Comparison of ENCODE assay signal across 21 cellular contexts in genomic region chr16:84895016-84895415, GRCh38.
"Had no signal": no experiment of that assay in that cellular context is flagged by ENCODE, and none has a peak within 500 bp of the region (broad histone marks: within the 10 kb centered on the region; RNA-seq: fewer than 3 reads in every experiment).

No MANE protein-coding gene starts in this region.

- H3K9me3 ChIP-seq: MG63, SK-N-SH had no signal

- H3K27ac Mint-ChIP-seq: IgD-negative memory B cell had no signal

- H3K9ac ChIP-seq: SK-N-SH had no signal

- H3K36me3 ChIP-seq: MG63 had no signal

- H3K27me3 ChIP-seq: MG63 had no signal

- H3K4me3 ChIP-seq: MG63 had no signal

- DNase-seq: Karpas-422, KG1, MG63, NCI-H1092, NCI-H1436, NCI-H187, NCI-H2029, NCI-H2081 treated with DMSO at 0.1 percent for 48 hours, NCI-H2171, NCI-H226, NCI-H446, NCI-H510A, NCI-H524 treated with DMSO at 0.1 percent for 48 hours, NCI-H69, NCI-H774, RPMI8226, SHP77, SK-N-SH, SW 1271 had no signal

- FAIRE-seq: RCC 7860 had no signal

- H3K4me1 Mint-ChIP-seq: IgD-negative memory B cell had no signal

- H3K4me2 ChIP-seq: SK-N-SH had no signal
